1 cellular context compared by ENCODE assay signal in genomic region chr19:1015782-1016646, GRCh38.
TF ChIP-seq lines count a peak whose summit lies in the region.

No MANE protein-coding gene starts in this region.

TF ChIP-seq in IMR-90, 13 proteins besides CTCF, POLR2A, EP300 and RAD21:
- TF ChIP-seq SMC3 (IDR thresholded peaks at IDR 0.05; ENCODE audit: low read depth, low read length) = no peak
- TF ChIP-seq MAFK (IDR thresholded peaks at IDR 0.05; ENCODE audit: low read depth, low read length) = peak; percentile 56
- TF ChIP-seq CEBPB (IDR thresholded peaks at IDR 0.05; ENCODE audit: low read depth, low read length) = no peak
